Comparison of ENCODE assay signal across 22 cellular contexts in the genomic region with DNA sequence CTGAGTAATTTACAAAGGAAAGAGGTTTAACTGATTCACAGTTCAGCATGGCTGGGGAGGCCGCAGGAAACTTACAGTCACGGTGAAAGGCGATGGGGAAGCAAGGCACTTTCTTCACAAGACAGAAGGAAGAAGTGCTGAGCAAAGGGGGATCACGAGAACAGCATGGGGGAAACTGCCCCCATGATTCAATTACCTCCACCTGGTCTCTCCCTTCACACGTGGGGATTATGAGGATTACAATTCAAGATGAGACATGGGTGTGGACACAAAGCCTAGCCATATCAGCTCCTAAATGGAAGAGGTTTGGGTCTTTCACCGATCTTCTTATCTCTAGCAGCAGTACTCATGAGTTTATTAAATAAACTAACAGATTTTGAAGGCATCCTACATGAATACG.
DNase-seq lines count a peak whose midpoint lies in the region; ATAC-seq and TF ChIP-seq lines count a peak whose summit lies in the region.
"Had no signal": no experiment of that assay in that cellular context is flagged by ENCODE, and none has a peak within 500 bp of the region (broad histone marks: within the 10 kb centered on the region; RNA-seq: fewer than 3 reads in every experiment).

No MANE protein-coding gene starts in this region.

- DNase-seq in T-helper 17 cell (no peak), endodermal cell (no peak), islet precursor cell (no peak), SKM-1 treated with dmso at 0.1 percent for 144 hours (lab: John Stamatoyannopoulos, UW; ENCODE audit: unreplicated experiment) (no peak)
- DNase-seq: 8988T, ACHN, BE2C, DMS53, IMR-90, KG1, NCI-H1092, NCI-H1417 treated with DMSO at 0.1 percent for 48 hours, NCI-H1694 treated with DMSO at 0.1 percent for 48 hours, NCI-H2081, NCI-H2171, NCI-H226, PC-3 had no signal

- CTCF ChIA-PET in HEK293 (lab: Yijun Ruan, JAX), result interaction anchor here (0.6 kb wide), 1 partner anchor 62 kb away, joined by 3 read pairs; no protein-coding TSS in a partner anchor

- H3K36me3 Mint-ChIP-seq in T-helper 17 cell (ENCODE audit: low read depth) (no peaks in the 10 kb centered on the region), endodermal cell (ENCODE audit: low read depth) (peaks cover 7% of the 10 kb centered on the region)

- WGBS in endodermal cell (ENCODE audit: insufficient coverage in 1 of 2, insufficient read length in 1 of 2), 2 experiments, result 67 to 96% methylated on average over 3 to 7 of the region's 7 CpGs

- H3K27me3 Mint-ChIP-seq in T-helper 17 cell (no peaks in the 10 kb centered on the region), endodermal cell (ENCODE audit: insufficient read depth) (no peaks in the 10 kb centered on the region)

- peak overlapping the region; percentile 6 for H3K27ac Mint-ChIP-seq in T-helper 17 cell
- H3K27ac Mint-ChIP-seq in endodermal cell, result peak overlapping the region; percentile 32

- H3K36me3 ChIP-seq in HEK293 (ENCODE audit: control insufficient read depth in 2 of 2, insufficient read depth in 1 of 2, low read length in 2 of 2) (no peaks in the 10 kb centered on the region), endodermal cell (ENCODE audit: control insufficient read depth, insufficient read depth, low read length) (no peaks in the 10 kb centered on the region)
- H3K36me3 ChIP-seq: BE2C, SJCRH30 had no signal

- no peaks in the 10 kb centered on the region for H3K9me3 ChIP-seq in HEK293 (ENCODE audit: control insufficient read depth, insufficient read depth, low read depth, low read length)
- H3K9me3 ChIP-seq in T-helper 17 cell (ENCODE audit: control insufficient read depth, low read length, poor library complexity, severe bottlenecking), result no peaks in the 10 kb centered on the region
- H3K9me3 ChIP-seq in endodermal cell (ENCODE audit: control insufficient read depth, low read length), result no peaks in the 10 kb centered on the region
- H3K9me3 ChIP-seq: BE2C, SJCRH30 had no signal

- no peak overlapping the region for H3K9ac ChIP-seq in endodermal cell (ENCODE audit: extremely low read depth, low read length, poor library complexity, severe bottlenecking)

- H3K4me3 ChIP-seq in HEK293 (ENCODE audit: low read depth, low read length) (no peak overlapping the region), endodermal cell (ENCODE audit: low read length) (no peak overlapping the region)
- H3K4me3 ChIP-seq: SJCRH30 had no signal

- H3K4me1 Mint-ChIP-seq in T-helper 17 cell (peaks cover 10% of the 10 kb centered on the region), endodermal cell (peaks cover 20% of the 10 kb centered on the region)

- H3K4me3 Mint-ChIP-seq in T-helper 17 cell (peak overlapping the region; percentile 22), endodermal cell (no peak overlapping the region)

- H3K27ac ChIP-seq in C4-2B, result peak overlapping the region; percentile 34; the same call in 1 of the 2 replicates
- H3K27ac ChIP-seq in HEK293 (ENCODE audit: extremely low read depth, low read depth, low read length), result no peak overlapping the region
- no peak overlapping the region for H3K27ac ChIP-seq in endodermal cell (ENCODE audit: low read depth, low read length)
- H3K27ac ChIP-seq: SJCRH30 had no signal

- ATAC-seq in T-helper 17 cell (no peak), GM18873 (IDR thresholded peaks at IDR 0.05; ENCODE audit: low FRiP score, unreplicated experiment) (no peak)
- ATAC-seq: PC-3, SK-N-SH treated with all-trans-retinoic acid at 6 μM for 48 hours had no signal

- POLR2A ChIA-PET in HEK293 (lab: Yijun Ruan, JAX), result no interaction called here

- H3K4me1 ChIP-seq in HEK293 (ENCODE audit: control insufficient read depth, insufficient read depth, low read length), result peaks cover 9% of the 10 kb centered on the region; the same call in 1 of the 2 replicates
- H3K4me1 ChIP-seq in endodermal cell (ENCODE audit: control insufficient read depth, insufficient read depth, low read length), result peaks cover 4% of the 10 kb centered on the region
- H3K4me1 ChIP-seq: BE2C had no signal

- no peak for TF ChIP-seq CTCF in C4-2B (conservative IDR thresholded peaks at IDR 0.05)
- TF ChIP-seq CTCF in HEK293 (tag by site-specific recombination; IDR thresholded peaks at IDR 0.05), result no peak
- no peak for TF ChIP-seq CTCF in endodermal cell (conservative IDR thresholded peaks at IDR 0.05)

- H3K27me3 ChIP-seq in endodermal cell (ENCODE audit: control insufficient read depth, insufficient read depth, low read length, poor library complexity, severe bottlenecking), result no peaks in the 10 kb centered on the region
- H3K27me3 ChIP-seq: BE2C, SJCRH30 had no signal

- peaks cover 30% of the 10 kb centered on the region for H3K9me3 Mint-ChIP-seq in endodermal cell

TF ChIP-seq in HEK293, 187 proteins besides CTCF, POLR2A, EP300 and RAD21:
- peak; percentile 39 for TF ChIP-seq ZNF341 (tag by site-specific recombination; IDR thresholded peaks at IDR 0.05; ENCODE audit: low read depth)
- TF ChIP-seq, protein P1, sequence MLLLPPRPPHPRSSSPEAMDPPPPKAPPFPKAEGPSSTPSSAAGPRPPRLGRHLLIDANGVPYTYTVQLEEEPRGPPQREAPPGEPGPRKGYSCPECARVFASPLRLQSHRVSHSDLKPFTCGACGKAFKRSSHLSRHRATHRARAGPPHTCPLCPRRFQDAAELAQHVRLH (tag by site-specific recombination; IDR thresholded peaks at IDR 0.05), result no peak
- no peak for TF ChIP-seq ZNF324 (tag by site-specific recombination; IDR thresholded peaks at IDR 0.05)
- TF ChIP-seq ZNF214 (tag by site-specific recombination; IDR thresholded peaks at IDR 0.05; ENCODE audit: borderline replicate concordance), result no peak
- TF ChIP-seq MZF1 (tag by site-specific recombination; IDR thresholded peaks at IDR 0.05; ENCODE audit: borderline replicate concordance), result peak; percentile 92
TF ChIP-seq in HEK293: peak in this region for 2.
